In genomic region chr14:70416717-70417349, GRCh38 we compare ENCODE assay signal across 1 cellular context.
TF ChIP-seq lines count a peak whose summit lies in the region.

SYNJ2BP (minus strand) TSS chr14:70417090; CDS start chr14:70416963, 127 bp downstream.

TF ChIP-seq in HepG2, 621 proteins besides CTCF, POLR2A, EP300 and RAD21 (continued from another document):
- TF ChIP-seq KMT2B (CRISPR knock-in tag; IDR thresholded peaks at IDR 0.05): peak; percentile 99
- TF ChIP-seq NFKB2 (CRISPR knock-in tag; IDR thresholded peaks at IDR 0.05; ENCODE audit: borderline replicate concordance): 0 out of 2 replicates have a peak, but pooled peaks have one; percentile 55
- peak; percentile 98 for TF ChIP-seq THAP11 (CRISPR knock-in tag; IDR thresholded peaks at IDR 0.05)
- peak; percentile 95 for TF ChIP-seq ZNF143 (CRISPR knock-in tag; IDR thresholded peaks at IDR 0.05)
- TF ChIP-seq TAF1 (CRISPR knock-in tag; IDR thresholded peaks at IDR 0.05): 0 out of 2 replicates have a peak, but pooled peaks have one; percentile 43
- 0 out of 2 replicates have a peak, but pooled peaks have one; percentile 43 for TF ChIP-seq ZNF124 (CRISPR knock-in tag; IDR thresholded peaks at IDR 0.05)
- TF ChIP-seq BRD4 (CRISPR knock-in tag; IDR thresholded peaks at IDR 0.05): peak; percentile 52; the same call in 1 of the 2 replicates
- TF ChIP-seq IRF1 (CRISPR knock-in tag; IDR thresholded peaks at IDR 0.05; ENCODE audit: low read depth): peak; percentile 95
- peak; percentile 71; the same call in 1 of the 2 replicates for TF ChIP-seq YEATS2 (CRISPR knock-in tag; IDR thresholded peaks at IDR 0.05; ENCODE audit: borderline replicate concordance)
- peak; percentile 90 for TF ChIP-seq ZNF574 (CRISPR knock-in tag; IDR thresholded peaks at IDR 0.05)
- peak; percentile 79; the same call in 1 of the 2 replicates for TF ChIP-seq HBP1 (CRISPR knock-in tag; IDR thresholded peaks at IDR 0.05; ENCODE audit: low read depth)
- TF ChIP-seq SIX1 (CRISPR knock-in tag; IDR thresholded peaks at IDR 0.05; ENCODE audit: borderline replicate concordance): peak; percentile 51; the same call in 1 of the 2 replicates
- peak; percentile 82 for TF ChIP-seq HCFC1 (IDR thresholded peaks at IDR 0.05; ENCODE audit: low read depth, low read length)
- peak; percentile 99 for TF ChIP-seq KMT2A (CRISPR knock-in tag; IDR thresholded peaks at IDR 0.05)
- peak; percentile 99 for TF ChIP-seq NR2C2 (CRISPR knock-in tag; IDR thresholded peaks at IDR 0.05; ENCODE audit: borderline replicate concordance)
- TF ChIP-seq GATAD1 (CRISPR knock-in tag; IDR thresholded peaks at IDR 0.05): peak; percentile 82
- peak; percentile 47; the same call in 1 of the 2 replicates for TF ChIP-seq HNF1B (CRISPR knock-in tag; IDR thresholded peaks at IDR 0.05)
- 0 out of 2 replicates have a peak, but pooled peaks have one; percentile 31 for TF ChIP-seq ZNF142 (CRISPR knock-in tag; IDR thresholded peaks at IDR 0.05)
- TF ChIP-seq THAP9 (CRISPR knock-in tag; IDR thresholded peaks at IDR 0.05; ENCODE audit: borderline replicate concordance): peak; percentile 63; the same call in 1 of the 2 replicates
- 0 out of 2 replicates have a peak, but pooled peaks have one; percentile 16 for TF ChIP-seq ATF1 (CRISPR knock-in tag; IDR thresholded peaks at IDR 0.05)
- no peak for TF ChIP-seq ATM (IDR thresholded peaks at IDR 0.05; ENCODE audit: borderline replicate concordance)
- peak; percentile 80 for TF ChIP-seq TGIF2 (CRISPR knock-in tag; IDR thresholded peaks at IDR 0.05)
- TF ChIP-seq MYC (CRISPR knock-in tag; IDR thresholded peaks at IDR 0.05; ENCODE audit: borderline replicate concordance): peak; percentile 46; the same call in 1 of the 2 replicates
- peak; percentile 89 for TF ChIP-seq PHF8 (CRISPR knock-in tag; IDR thresholded peaks at IDR 0.05)
